8 cellular contexts compared by ENCODE assay signal in the genomic region with DNA sequence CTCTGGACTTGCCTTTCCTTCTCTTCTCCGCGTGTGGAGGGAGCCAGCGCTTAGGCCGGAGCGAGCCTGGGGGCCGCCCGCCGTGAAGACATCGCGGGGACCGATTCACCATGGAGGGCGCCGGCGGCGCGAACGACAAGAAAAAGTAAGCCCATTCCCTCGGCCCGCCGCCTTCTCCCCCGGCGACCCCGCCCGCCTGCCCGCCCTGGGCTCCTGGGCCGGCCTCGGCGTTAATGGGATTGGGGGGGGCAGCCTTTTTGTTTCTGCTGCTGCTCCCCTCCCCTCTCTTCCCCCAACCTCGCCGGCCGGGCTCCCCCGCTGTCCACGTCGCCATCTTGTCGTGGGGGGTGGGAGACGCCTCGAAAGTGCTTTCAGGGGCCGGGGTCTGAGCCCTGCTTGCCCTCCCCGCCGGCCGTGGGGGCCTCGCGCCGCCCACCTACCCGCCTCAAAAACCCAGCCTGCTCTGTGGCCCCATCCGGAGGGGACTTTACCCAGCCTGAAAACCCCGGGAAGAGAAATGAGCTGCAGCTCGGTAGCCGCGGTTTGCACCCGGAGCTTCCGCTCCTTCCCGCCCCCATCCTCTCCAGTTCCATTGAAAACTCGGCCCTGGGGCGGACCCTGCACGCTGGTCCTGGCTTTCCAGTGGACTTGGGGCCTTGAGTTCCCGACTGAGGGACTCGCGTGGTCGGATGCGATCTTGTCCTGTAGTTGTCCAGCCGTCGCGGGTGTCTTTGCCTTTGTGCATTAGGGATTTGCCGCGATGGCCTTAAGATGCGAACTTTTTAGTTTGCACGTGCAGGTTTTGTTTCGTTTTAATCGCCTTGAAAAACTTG. TPM values are rescaled to one million over a fixed set of nuclear protein-coding genes. Genes with fewer than 3 reads are reported as not detected.
A peak's percentile ranks its signal among the peaks of the same experiment; 100 is the strongest.
DNase-seq lines count a peak whose midpoint lies in the region; ATAC-seq and TF ChIP-seq lines count a peak whose summit lies in the region.

No MANE protein-coding gene starts in this region.

- peak; percentile 7 for ATAC-seq in HG02943 (IDR thresholded peaks at IDR 0.05; ENCODE audit: low read depth, unreplicated experiment)
- ATAC-seq in left lobe of liver = peak; percentile 55

- H3K4me3 ChIP-seq in choroid plexus epithelial cell (ENCODE audit: low read depth, low read length) = peak overlapping the region; percentile 85

- DNase-seq in GM13976 (ENCODE audit: low spot score) (peak; percentile 57), NCI-H345 treated with DMSO at 0.1 percent for 48 hours (lab: John Stamatoyannopoulos, UW; ENCODE audit: unreplicated experiment) (peak; percentile 16), choroid plexus epithelial cell (ENCODE audit: low read depth) (peak; percentile 75), left lobe of liver (ENCODE audit: low spot score) (peak; percentile 67), GDM1 (lab: John Stamatoyannopoulos, UW) (no peak)
- DNase-seq in activated CD4-positive, alpha-beta T cell treated with anti-CD3 and anti-CD28 coated beads for 24 hours (ENCODE audit: low read depth in 2 of 2) = peak; percentile 29 to 43
- DNase-seq in stimulated activated CD4-positive, alpha-beta T cell treated with anti-CD3 and anti-CD28 coated beads, Interleukin-2, amount 100 ng/mL, for 48 hours = peak; percentile 41 to 45

- in situ Hi-C loops in GM13976 (cut with MboI; ENCODE audit: low sequenced_read_pairs, unreplicated experiment) = no loop called here

- TF ChIP-seq CTCF in GM13976 (IDR thresholded peaks at IDR 0.05; ENCODE audit: borderline replicate concordance, control extremely low read depth, extremely low read depth, insufficient read depth, missing control alignments) = no peak
- no peak for TF ChIP-seq CTCF in choroid plexus epithelial cell (conservative IDR thresholded peaks at IDR 0.05; ENCODE audit: low read depth, low read length)

RNA-seq across cellular contexts. Expression of a gene that starts 0.6 kb away (rescaled TPM):
- 27.9 TPM for total RNA-seq in left lobe of liver
